In genomic region chr5:1468247-1468612, GRCh38 we compare ENCODE assay signal across 10 cellular contexts. TPM values are rescaled to one million over a fixed set of nuclear protein-coding genes. Genes with fewer than 3 reads are reported as not detected.
DNase-seq lines count a peak whose midpoint lies in the region; ATAC-seq and TF ChIP-seq lines count a peak whose summit lies in the region.
"Had no signal": no experiment of that assay in that cellular context is flagged by ENCODE, and none has a peak within 500 bp of the region (broad histone marks: within the 10 kb centered on the region; RNA-seq: fewer than 3 reads in every experiment).

No MANE protein-coding gene starts in this region.

- H3K79me2 ChIP-seq in KMS-11 (ENCODE audit: insufficient read depth, low read depth) = no peaks in the 10 kb centered on the region

- H3K27me3 ChIP-seq in KMS-11 (ENCODE audit: insufficient read depth, low read depth) = no peaks in the 10 kb centered on the region
- no peaks in the 10 kb centered on the region for H3K27me3 ChIP-seq in lung (ENCODE audit: control insufficient read depth, insufficient read depth)

- no peak overlapping the region for H3K4me2 ChIP-seq in KMS-11

- no peaks in the 10 kb centered on the region for H3K27me3 Mint-ChIP-seq in T-helper 17 cell

- peaks cover 2% of the 10 kb centered on the region for H3K36me3 Mint-ChIP-seq in T-helper 17 cell (ENCODE audit: low read depth)

- peak; percentile 37 for DNase-seq in G401 (ENCODE audit: low spot score)
- DNase-seq in T47D (ENCODE audit: low read depth in 1 of 2, low spot score in 1 of 2) = peak; percentile 58 to 77
- no peak for DNase-seq in lung (ENCODE audit: low spot score)
- no peak for DNase-seq in T-helper 17 cell
- no peak for DNase-seq in KG1 (lab: John Stamatoyannopoulos, UW)
- DNase-seq in NCI-H2107 treated with DMSO at 0.1 percent for 48 hours (lab: John Stamatoyannopoulos, UW; ENCODE audit: unreplicated experiment) = no peak

- H3K4me1 Mint-ChIP-seq in T-helper 17 cell = peaks cover 3% of the 10 kb centered on the region

- 79 to 81% methylated on average over 15 of the region's 15 CpGs for WGBS in lung, 2 donors

- H3K9me3 ChIP-seq in lung (ENCODE audit: control insufficient read depth in 2 of 2, insufficient read depth in 1 of 2, low read length in 1 of 2) (peaks cover 0 to 4% of the 10 kb centered on the region in 2 donors), T-helper 17 cell (ENCODE audit: control insufficient read depth, low read length, poor library complexity, severe bottlenecking) (no peaks in the 10 kb centered on the region)

- in situ Hi-C loops in G401 (cut with HindIII; ENCODE audit: low sequenced_read_pairs) = no loop called here
- in situ Hi-C loops in T47D (cut with HindIII; ENCODE audit: low pct_unique_long_range_greater_than_20kb, low sequenced_read_pairs) = no loop called here

- no peak overlapping the region for H3K27ac Mint-ChIP-seq in T-helper 17 cell

- TF ChIP-seq CTCF in KMS-11 (conservative IDR thresholded peaks at IDR 0.05; ENCODE audit: low read depth, low read length) = peak; percentile 61
- TF ChIP-seq CTCF in lung (IDR thresholded peaks at IDR 0.05; ENCODE audit: control extremely low read depth, extremely low read depth) = peak; percentile 15

- no peak overlapping the region for H3K4me3 Mint-ChIP-seq in T-helper 17 cell

- H3K36me3 ChIP-seq in KMS-11 (ENCODE audit: insufficient read depth) (peaks cover 8% of the 10 kb centered on the region; the same call in 1 of the 2 replicates), lung (ENCODE audit: control insufficient read depth in 2 of 2, insufficient read depth in 2 of 2, low read length in 2 of 2) (peaks cover 5 to 68% of the 10 kb centered on the region in 2 donors)

- no peak overlapping the region for H3K9ac ChIP-seq in KMS-11

- H4K20me1 ChIP-seq in KMS-11 (ENCODE audit: insufficient read depth) = no peaks in the 10 kb centered on the region

- H3K4me3 ChIP-seq in KMS-11 (IDR thresholded peaks at IDR 0.05; ENCODE audit: insufficient read depth, low read depth, low read length) (no peak overlapping the region), lung (no peak overlapping the region)

- H2AFZ ChIP-seq in KMS-11 (ENCODE audit: low read depth) = no peak overlapping the region

- H3K27ac ChIP-seq in KMS-11 (no peak overlapping the region), lung (ENCODE audit: low read depth in 1 of 2, low read length in 1 of 2) (no peak overlapping the region)

- H3K4me1 ChIP-seq in KMS-11 (ENCODE audit: low read depth, poor library complexity, severe bottlenecking) (no peaks in the 10 kb centered on the region), lung (ENCODE audit: control insufficient read depth in 2 of 2, insufficient read depth in 2 of 2, low read length in 2 of 2) (no peaks in the 10 kb centered on the region)

- ATAC-seq in lung (ENCODE audit: insufficient read depth, low FRiP score) = no peak
- no peak for ATAC-seq in T-helper 17 cell
- ATAC-seq in GM21367 (IDR thresholded peaks at IDR 0.05; ENCODE audit: unreplicated experiment) = no peak

RNA-seq across cellular contexts. Expression of gene SLC6A3, which starts 23.0 kb away (rescaled TPM):
- not detected in 2 replicates for total RNA-seq in G401 (2014; rRNA removed; shearing (Covaris generic))
- total RNA-seq in lung (under 1 TPM; 0.85 to 0.95 TPM), T-helper 17 cell (not detected)
- polyA plus RNA-seq in lung = 1 to 10 TPM in 1 of 2 donors, under 1 TPM in 1; 0.30 to 1.1 TPM
- total RNA-seq: RPMI7951, temporal lobe had no signal

RNA-seq across cellular contexts. Expression of gene LPCAT1, which starts 55.5 kb away (rescaled TPM):
- total RNA-seq in G401 (2014; rRNA removed; shearing (Covaris generic)) = 71.5 and 143 TPM in 2 replicates
- 100 to 1,000 TPM; 320 to 565 TPM for total RNA-seq in lung
- 100 to 1,000 TPM; 198 to 669 TPM for polyA plus RNA-seq in lung
- total RNA-seq in T-helper 17 cell = 10 to 100 TPM; 23.4 to 24.8 TPM

Comparison
In these comparisons a context has a peak if more than half of its experiments do, and no peak if none do; other contexts are left out.
1. DNase-seq: peak in G401 (single experiment) and T47D (2 of 2); none in lung (single experiment), T-helper 17 cell (0 of 3), KG1 (single experiment) and NCI-H2107 treated with DMSO at 0.1 percent for 48 hours (single experiment).